17 cellular contexts compared by ENCODE assay signal in the genomic region with DNA sequence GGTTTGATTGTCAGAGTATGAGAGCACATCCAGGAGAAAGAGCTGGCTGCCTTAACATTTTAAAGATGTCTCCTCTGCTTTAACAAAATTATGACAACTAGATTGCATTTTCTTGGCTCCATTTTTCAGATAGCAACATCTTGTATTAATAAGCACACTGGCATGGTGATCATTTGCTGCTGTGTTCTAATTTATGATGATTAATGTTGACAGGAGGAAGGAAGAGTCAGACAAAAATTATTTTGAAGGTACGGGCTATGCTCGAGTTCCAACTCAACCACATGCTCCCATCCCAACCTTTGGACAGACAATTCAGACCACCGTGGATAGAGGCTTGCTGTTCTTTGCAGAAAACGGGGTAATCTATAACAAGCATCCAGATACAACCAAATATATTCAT.
DNase-seq lines count a peak whose midpoint lies in the region; ATAC-seq and TF ChIP-seq lines count a peak whose summit lies in the region.
"Had no signal": no experiment of that assay in that cellular context is flagged by ENCODE, and none has a peak within 500 bp of the region (broad histone marks: within the 10 kb centered on the region; RNA-seq: fewer than 3 reads in every experiment).

No MANE protein-coding gene starts in this region.

- DNase-seq in EH (ENCODE audit: low read depth) = peak; percentile 66
- no peak for DNase-seq in SK-N-SH
- peak; percentile 40 for DNase-seq in fibroblast of gingiva (ENCODE audit: low read depth)
- no peak for DNase-seq in lower lobe of right lung
- no peak for DNase-seq in BE2C
- DNase-seq: CD4-positive, alpha-beta memory T cell; DMS153; DMS79; HCEC 1CT; HFFc6 had no signal

- H3K4me3 ChIP-seq in SK-N-SH (ENCODE audit: low read depth in 2 of 2, low read length in 1 of 2) (no peak overlapping the region), lower lobe of right lung (no peak overlapping the region), BE2C (ENCODE audit: low read depth, low read length) (no peak overlapping the region)
- H3K4me3 ChIP-seq: GM12878, GM23338 had no signal

- H3K4me1 ChIP-seq in SK-N-SH (ENCODE audit: control insufficient read depth in 1 of 2, insufficient read depth in 2 of 2, low read depth in 1 of 2, low read length in 1 of 2) = 0 out of 4 replicates have a peak, but pooled peaks cover 0 to 2% of the 10 kb centered on the region in 2 experiments
- H3K4me1 ChIP-seq in lower lobe of right lung = no peaks in the 10 kb centered on the region
- H3K4me1 ChIP-seq in BE2C = no peaks in the 10 kb centered on the region

- no peak overlapping the region for H3K9ac ChIP-seq in SK-N-SH
- H3K9ac ChIP-seq: KMS-11 had no signal

- TF ChIP-seq CTCF in SK-N-SH (IDR thresholded peaks at IDR 0.05) (no peak), lower lobe of right lung (IDR thresholded peaks at IDR 0.05) (no peak), BE2C (IDR thresholded peaks at IDR 0.05; ENCODE audit: low read depth, low read length) (no peak)

- no peak overlapping the region for H2AFZ ChIP-seq in SK-N-SH (ENCODE audit: low read depth)
- H2AFZ ChIP-seq: GM23338 had no signal

- 9% methylated on average over 4 of the region's 4 CpGs for WGBS in SK-N-SH (ENCODE audit: low lambda C conversion rate)

- POLR2A ChIA-PET in SK-N-SH (lab: Yijun Ruan, JAX) = no interaction called here

- H3K4me2 ChIP-seq in SK-N-SH = peak overlapping the region; percentile 2; the same call in 1 of the 2 replicates
- H3K4me2 ChIP-seq: GM23338, KMS-11 had no signal

- H3K9me3 ChIP-seq in SK-N-SH (no peaks in the 10 kb centered on the region), lower lobe of right lung (no peaks in the 10 kb centered on the region), BE2C (no peaks in the 10 kb centered on the region)

- CTCF ChIA-PET in SK-N-SH (lab: Yijun Ruan, JAX) = interaction anchor here (2.5 kb wide), 1 partner anchor 15 kb away, joined by 11 read pairs; no protein-coding TSS in a partner anchor

- ATAC-seq in GM21367 (IDR thresholded peaks at IDR 0.05; ENCODE audit: unreplicated experiment) (no peak), lower lobe of right lung (no peak), HG03045 (IDR thresholded peaks at IDR 0.05; ENCODE audit: unreplicated experiment) (no peak)
- ATAC-seq: GM12878, GM23338 had no signal

- intact Hi-C loops in lower lobe of right lung (cut with DNase I) = no loop called here

- TF ChIP-seq RAD21 in SK-N-SH (IDR thresholded peaks at IDR 0.05; ENCODE audit: low read length) = no peak

- H3F3A ChIP-seq in SK-N-SH (replicated peaks; ENCODE audit: insufficient read depth) = peaks cover 32% of the 10 kb centered on the region

- H3K27me3 ChIP-seq in SK-N-SH (ENCODE audit: insufficient read depth) = no peaks in the 10 kb centered on the region
- H3K27me3 ChIP-seq in lower lobe of right lung (ENCODE audit: low read depth) = no peaks in the 10 kb centered on the region
- H3K27me3 ChIP-seq in BE2C = no peaks in the 10 kb centered on the region

- H3K27ac ChIP-seq in SK-N-SH (ENCODE audit: low read depth in 2 of 2, low read length in 1 of 2) = peak overlapping the region; percentile 36 to 53; a peak in 3 of 4 replicates
- no peak overlapping the region for H3K27ac ChIP-seq in lower lobe of right lung
- H3K27ac ChIP-seq: C4-2B, HL-60, KMS-11 had no signal

- no peaks in the 10 kb centered on the region for H3K36me3 ChIP-seq in SK-N-SH (replicated peaks in 1 of 2; ENCODE audit: control insufficient read depth in 1 of 2, insufficient read depth in 2 of 2, low read length in 1 of 2)
- H3K36me3 ChIP-seq in lower lobe of right lung = peaks cover 20% of the 10 kb centered on the region
- no peaks in the 10 kb centered on the region for H3K36me3 ChIP-seq in BE2C

- H4K20me1 ChIP-seq in SK-N-SH (ENCODE audit: insufficient read depth) = no peaks in the 10 kb centered on the region

- no peaks in the 10 kb centered on the region for H3K9me2 ChIP-seq in SK-N-SH

- no peaks in the 10 kb centered on the region for H3K79me2 ChIP-seq in SK-N-SH (ENCODE audit: insufficient read depth)

- TF ChIP-seq EP300 in SK-N-SH (IDR thresholded peaks at IDR 0.05; ENCODE audit: borderline replicate concordance in 1 of 2, low read depth in 1 of 2, low read length in 1 of 2) = peak; percentile 86 to 96

TF ChIP-seq in SK-N-SH, 30 proteins besides CTCF, POLR2A, EP300 and RAD21 (continues in another document):
- peak; percentile 69; the same call in 1 of the 2 replicates for TF ChIP-seq ZBTB33 (IDR thresholded peaks at IDR 0.05; ENCODE audit: borderline replicate concordance, low read depth)
- peak; percentile 94 for TF ChIP-seq JUND (IDR thresholded peaks at IDR 0.05)
- TF ChIP-seq RFX5 (IDR thresholded peaks at IDR 0.05; ENCODE audit: low read length) = no peak
- peak; percentile 72; the same call in 1 of the 2 replicates for TF ChIP-seq RXRA (IDR thresholded peaks at IDR 0.05; ENCODE audit: borderline replicate concordance, low read depth)
- no peak for TF ChIP-seq MEF2A (IDR thresholded peaks at IDR 0.05; ENCODE audit: borderline replicate concordance, low read depth)
- no peak for TF ChIP-seq TAF1 (IDR thresholded peaks at IDR 0.05; ENCODE audit: borderline replicate concordance, low read depth, low read length)
- TF ChIP-seq REST (IDR thresholded peaks at IDR 0.05; ENCODE audit: low read depth, low read length) = peak; percentile 10; the same call in 1 of the 2 replicates
- TF ChIP-seq RCOR1 (IDR thresholded peaks at IDR 0.05; ENCODE audit: low read length) = no peak
- peak; percentile 87; the same call in 1 of the 2 replicates for TF ChIP-seq FOXM1 (IDR thresholded peaks at IDR 0.05; ENCODE audit: low read depth)
- 0 out of 2 replicates have a peak, but pooled peaks have one; percentile 25 for TF ChIP-seq SIN3A (IDR thresholded peaks at IDR 0.05; ENCODE audit: borderline replicate concordance, low read depth, low read length)
- peak; percentile 64 for TF ChIP-seq MAX (IDR thresholded peaks at IDR 0.05; ENCODE audit: low read depth)
- no peak for TF ChIP-seq GATA2 (CRISPR knock-in tag; IDR thresholded peaks at IDR 0.05)
- no peak for TF ChIP-seq NRF1 (IDR thresholded peaks at IDR 0.05; ENCODE audit: low read depth, low read length)
- TF ChIP-seq TCF12 (IDR thresholded peaks at IDR 0.05) = peak; percentile 99
- no peak for TF ChIP-seq ELF1 (IDR thresholded peaks at IDR 0.05)
- TF ChIP-seq CHD2 (IDR thresholded peaks at IDR 0.05; ENCODE audit: low read length, partially characterized antibody) = no peak
- TF ChIP-seq POLR2AphosphoS5 (IDR thresholded peaks at IDR 0.05; ENCODE audit: low read depth, low read length) = peak; percentile 93
- no peak for TF ChIP-seq GABPA (IDR thresholded peaks at IDR 0.05; ENCODE audit: low read depth)
- TF ChIP-seq, protein P1, sequence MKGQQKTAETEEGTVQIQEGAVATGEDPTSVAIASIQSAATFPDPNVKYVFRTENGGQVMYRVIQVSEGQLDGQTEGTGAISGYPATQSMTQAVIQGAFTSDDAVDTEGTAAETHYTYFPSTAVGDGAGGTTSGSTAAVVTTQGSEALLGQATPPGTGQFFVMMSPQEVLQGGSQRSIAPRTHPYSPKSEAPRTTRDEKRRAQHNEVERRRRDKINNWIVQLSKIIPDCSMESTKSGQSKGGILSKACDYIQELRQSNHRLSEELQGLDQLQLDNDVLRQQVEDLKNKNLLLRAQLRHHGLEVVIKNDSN (IDR thresholded peaks at IDR 0.05; ENCODE audit: borderline replicate concordance, low read depth) = no peak; the same call in 1 of the 2 replicates

Comparison
In these comparisons a context has a peak if more than half of its experiments do, and no peak if none do; other contexts are left out.
1. DNase-seq: peak in EH (single experiment) and fibroblast of gingiva (single experiment); none in SK-N-SH (single experiment), lower lobe of right lung (single experiment) and BE2C (single experiment).